In genomic region chr6:106514281-106514885, GRCh38 we compare ENCODE assay signal across 9 cellular contexts.
DNase-seq lines count a peak whose midpoint lies in the region; ATAC-seq and TF ChIP-seq lines count a peak whose summit lies in the region.
"Had no signal": no experiment of that assay in that cellular context is flagged by ENCODE, and none has a peak within 500 bp of the region (broad histone marks: within the 10 kb centered on the region; RNA-seq: fewer than 3 reads in every experiment).

No MANE protein-coding gene starts in this region.

- H3K9ac ChIP-seq in DND-41 (ENCODE audit: low read depth, low read length), result peak overlapping the region; percentile 94
- H3K9ac ChIP-seq in OCI-LY3 (ENCODE audit: low read length), result peak overlapping the region; percentile 98

- H2AFZ ChIP-seq in DND-41 (ENCODE audit: low read depth, low read length) (no peak overlapping the region), OCI-LY3 (ENCODE audit: low read depth, low read length) (no peak overlapping the region)

- no peaks in the 10 kb centered on the region for H4K20me1 ChIP-seq in DND-41 (ENCODE audit: insufficient read depth, low read length)
- no peaks in the 10 kb centered on the region for H4K20me1 ChIP-seq in OCI-LY3 (ENCODE audit: insufficient read depth, low read length)

- no peaks in the 10 kb centered on the region for H3K9me3 ChIP-seq in DND-41 (ENCODE audit: insufficient read depth, low read length, severe bottlenecking)
- H3K9me3 ChIP-seq in OCI-LY3 (ENCODE audit: insufficient read depth, low read length), result no peaks in the 10 kb centered on the region
- H3K9me3 ChIP-seq: HAP-1 had no signal

- H3K27me3 ChIP-seq in DND-41 (ENCODE audit: insufficient read depth, low read length, poor library complexity), result peaks cover 5% of the 10 kb centered on the region
- H3K27me3 ChIP-seq in OCI-LY3 (ENCODE audit: low read depth, low read length), result no peaks in the 10 kb centered on the region

- H3K4me2 ChIP-seq in DND-41 (ENCODE audit: insufficient read depth, low read length) (peak overlapping the region; percentile 87), OCI-LY3 (ENCODE audit: low read length) (peak overlapping the region; percentile 93)

- H3K27ac ChIP-seq in DND-41 (ENCODE audit: low read length), result peak overlapping the region; percentile 93
- peak overlapping the region; percentile 98 for H3K27ac ChIP-seq in OCI-LY3 (ENCODE audit: low read length)
- H3K27ac ChIP-seq in epithelial cell of prostate, result peak overlapping the region; percentile 75

- H3K4me3 ChIP-seq in DND-41 (ENCODE audit: low read depth in 1 of 2, low read length in 2 of 2), result peak overlapping the region in 1 of 2 experiments; percentile 59; a peak in 2 of 4 replicates
- peak overlapping the region; percentile 98 for H3K4me3 ChIP-seq in OCI-LY3 (ENCODE audit: low read length)
- H3K4me3 ChIP-seq: HAP-1 had no signal

- ATAC-seq in DND-41 (ENCODE audit: insufficient read depth, low read depth), result no peak

- DNase-seq in DND-41 (no peak), epithelial cell of prostate (ENCODE audit: low read depth, low spot score) (no peak), renal cortical epithelial cell (ENCODE audit: low read depth) (peak; percentile 64), GM20000 (ENCODE audit: low spot score) (no peak), midbrain (lab: John Stamatoyannopoulos, UW) (no peak)
- no peak for DNase-seq in activated effector memory CD4-positive, alpha-beta T cell treated with anti-CD3 and anti-CD28 coated beads, Interleukin-2, amount 50 U/mL, for 16 hours
- no peak for DNase-seq in stimulated activated CD4-positive, alpha-beta T cell treated with anti-CD3 and anti-CD28 coated beads, Interleukin-2, amount 100 ng/mL, for 48 hours

- H3K79me2 ChIP-seq in DND-41 (ENCODE audit: insufficient read depth, low read length), result peaks cover 70% of the 10 kb centered on the region
- peaks cover 85% of the 10 kb centered on the region for H3K79me2 ChIP-seq in OCI-LY3 (ENCODE audit: low read length)

- no peak for TF ChIP-seq CTCF in DND-41 (IDR thresholded peaks at IDR 0.05; ENCODE audit: borderline replicate concordance, extremely low read depth, low read length, poor library complexity, severe bottlenecking)
- TF ChIP-seq CTCF in OCI-LY3 (IDR thresholded peaks at IDR 0.05; ENCODE audit: low read depth, low read length), result no peak
- no peak for TF ChIP-seq CTCF in GM20000 (IDR thresholded peaks at IDR 0.05; ENCODE audit: extremely low read depth, missing control alignments)

- no peaks in the 10 kb centered on the region; the same call in 1 of the 2 replicates for H3K36me3 ChIP-seq in DND-41 (ENCODE audit: insufficient read depth, low read length)
- no peaks in the 10 kb centered on the region for H3K36me3 ChIP-seq in OCI-LY3 (replicated peaks; ENCODE audit: low read depth, low read length)
- H3K36me3 ChIP-seq: HAP-1 had no signal

- peaks cover 93% of the 10 kb centered on the region for H3K4me1 ChIP-seq in DND-41 (ENCODE audit: insufficient read depth, low read length)
- peaks cover 56% of the 10 kb centered on the region for H3K4me1 ChIP-seq in OCI-LY3 (ENCODE audit: low read length)
